12 cellular contexts compared by ENCODE assay signal in the genomic region with DNA sequence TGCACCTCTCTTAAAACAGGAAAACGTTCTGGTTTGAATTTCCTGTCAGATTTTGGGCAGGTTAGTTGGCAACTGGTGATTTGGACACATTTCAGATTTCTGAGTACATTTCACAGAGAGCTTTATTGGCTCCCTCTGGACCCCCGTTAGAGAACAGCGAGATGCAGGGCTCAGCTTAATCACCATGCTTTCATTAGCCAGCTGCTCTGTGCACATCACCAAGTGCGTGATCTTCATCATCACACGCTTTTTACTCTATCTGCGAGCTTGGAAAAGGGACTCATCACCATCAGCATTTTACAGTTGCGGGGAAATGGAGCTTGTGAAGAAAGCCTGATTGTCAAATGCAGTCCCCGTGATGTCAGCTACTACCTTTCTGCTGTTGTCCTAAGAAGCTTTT.
DNase-seq lines count a peak whose midpoint lies in the region; ATAC-seq lines count a peak whose summit lies in the region.
"Had no signal": no experiment of that assay in that cellular context is flagged by ENCODE, and none has a peak within 500 bp of the region (broad histone marks: within the 10 kb centered on the region; RNA-seq: fewer than 3 reads in every experiment).

No MANE protein-coding gene starts in this region.

- no peak for ATAC-seq in activated CD4-positive, alpha-beta T cell treated with anti-CD3 and anti-CD28 coated beads for 36 hours
- ATAC-seq in GM19463 (IDR thresholded peaks at IDR 0.05; ENCODE audit: unreplicated experiment), result no peak

- H3K4me1 Mint-ChIP-seq in activated CD4-positive, alpha-beta T cell treated with anti-CD3 and anti-CD28 coated beads for 36 hours, result peaks cover 76% of the 10 kb centered on the region

- POLR2A ChIA-PET in activated CD4-positive, alpha-beta T cell treated with anti-CD3 and anti-CD28 coated beads for 36 hours (lab: Charles Lee), result interaction anchor here (0.6 kb wide), 1 partner anchor 29 kb away, joined by 3 read pairs; no protein-coding TSS in a partner anchor

- peaks cover 58% of the 10 kb centered on the region for H3K4me1 ChIP-seq in effector memory CD4-positive, alpha-beta T cell (ENCODE audit: control insufficient read depth, insufficient read depth, low read length, poor library complexity, severe bottlenecking)

- CTCF ChIA-PET in activated CD4-positive, alpha-beta T cell treated with anti-CD3 and anti-CD28 coated beads for 36 hours (lab: Charles Lee), result interaction anchor here (0.6 to 1.3 kb wide), 8 partner anchors 13 to 1141 kb away, joined by 3 to 6 read pairs (median 3); no protein-coding TSS in a partner anchor

- H3K27me3 Mint-ChIP-seq in activated CD4-positive, alpha-beta T cell treated with anti-CD3 and anti-CD28 coated beads for 36 hours, result no peaks in the 10 kb centered on the region

- peak overlapping the region; percentile 35 for H3K4me3 Mint-ChIP-seq in activated CD4-positive, alpha-beta T cell treated with anti-CD3 and anti-CD28 coated beads for 36 hours
- H3K4me3 Mint-ChIP-seq: neural progenitor cell had no signal

- H3K4me3 ChIP-seq in effector memory CD4-positive, alpha-beta T cell (ENCODE audit: insufficient read depth, low read depth, low read length, poor library complexity, severe bottlenecking), result peak overlapping the region; percentile 5
- H3K4me3 ChIP-seq in skin epidermis, result no peak overlapping the region
- H3K4me3 ChIP-seq: neural progenitor cell had no signal

- peak; percentile 17 for DNase-seq in activated CD4-positive, alpha-beta T cell treated with anti-CD3 and anti-CD28 coated beads for 36 hours
- DNase-seq in activated CD4-positive, alpha-beta T cell treated with anti-CD3 and anti-CD28 coated beads for 4 hours, result no peak
- DNase-seq in NCI-H524 (lab: John Stamatoyannopoulos, UW) (peak; percentile 12 to 53), GM19238 (ENCODE audit: insufficient read length, low spot score) (no peak), germinal center (ENCODE audit: low spot score) (no peak)
- DNase-seq in effector memory CD4-positive, alpha-beta T cell, result no peak
- DNase-seq: GDM1, H7, NCI-H510A had no signal

- no peaks in the 10 kb centered on the region for H3K9me3 ChIP-seq in effector memory CD4-positive, alpha-beta T cell (ENCODE audit: control insufficient read depth, low read length)

- intact Hi-C loops in activated CD4-positive, alpha-beta T cell treated with anti-CD3 and anti-CD28 coated beads for 36 hours (cut with DNase I, micrococcal nuclease), result no loop called here

- peak overlapping the region; percentile 54 for H3K27ac ChIP-seq in effector memory CD4-positive, alpha-beta T cell (ENCODE audit: insufficient read depth, low read length, poor library complexity, severe bottlenecking)
- H3K27ac ChIP-seq in skin epidermis, result peak overlapping the region in 12 of 21 experiments; percentile 19 to 93 (median 48)
- H3K27ac ChIP-seq: neural progenitor cell had no signal

- H3K9me3 Mint-ChIP-seq in activated CD4-positive, alpha-beta T cell treated with anti-CD3 and anti-CD28 coated beads for 36 hours (ENCODE audit: low read depth), result peaks cover 7% of the 10 kb centered on the region

- H3K27me3 ChIP-seq in effector memory CD4-positive, alpha-beta T cell (replicated peaks; ENCODE audit: control insufficient read depth, insufficient read depth, low read length, poor library complexity, severe bottlenecking), result no peaks in the 10 kb centered on the region
- H3K27me3 ChIP-seq: neural progenitor cell had no signal

- H3K36me3 ChIP-seq in effector memory CD4-positive, alpha-beta T cell (ENCODE audit: control insufficient read depth, insufficient read depth, low read length), result no peaks in the 10 kb centered on the region
- H3K36me3 ChIP-seq: neural progenitor cell had no signal

- peaks cover 4% of the 10 kb centered on the region for H3K36me3 Mint-ChIP-seq in activated CD4-positive, alpha-beta T cell treated with anti-CD3 and anti-CD28 coated beads for 36 hours (ENCODE audit: low read depth)
- H3K36me3 Mint-ChIP-seq: neural progenitor cell had no signal

- peak overlapping the region; percentile 68 for H3K27ac Mint-ChIP-seq in activated CD4-positive, alpha-beta T cell treated with anti-CD3 and anti-CD28 coated beads for 36 hours
- H3K27ac Mint-ChIP-seq: neural progenitor cell had no signal

Comparison
In these comparisons a context has a peak if more than half of its experiments do, and no peak if none do; other contexts are left out.
1. DNase-seq: peak in activated CD4-positive, alpha-beta T cell treated with anti-CD3 and anti-CD28 coated beads for 36 hours (single experiment) and NCI-H524 (2 of 2); none in activated CD4-positive, alpha-beta T cell treated with anti-CD3 and anti-CD28 coated beads for 4 hours (0 of 2), effector memory CD4-positive, alpha-beta T cell (0 of 3), GM19238 (single experiment) and germinal center (single experiment).